16 cellular contexts compared by ENCODE assay signal in the genomic region with DNA sequence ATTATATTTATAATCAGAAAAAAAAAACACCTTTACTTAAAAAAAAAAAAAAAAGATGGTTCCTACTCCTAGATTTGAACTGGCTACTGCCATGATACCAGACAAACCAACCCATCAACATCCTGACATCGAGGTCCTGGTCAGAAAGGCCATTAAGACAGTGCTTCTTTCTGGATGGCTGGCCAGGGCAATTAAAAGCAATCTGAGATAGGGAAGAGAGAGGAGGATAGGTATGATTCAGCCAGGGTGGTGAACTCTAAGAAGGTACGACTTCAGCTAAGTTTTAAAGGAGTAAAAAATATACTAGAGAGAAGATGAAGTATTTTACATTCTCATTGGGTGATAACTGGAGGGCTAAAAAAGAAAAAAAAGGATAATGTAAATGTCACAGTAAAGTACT.
DNase-seq lines count a peak whose midpoint lies in the region; FAIRE-seq and TF ChIP-seq lines count a peak whose summit lies in the region.
"Had no signal": no experiment of that assay in that cellular context is flagged by ENCODE, and none has a peak within 500 bp of the region (broad histone marks: within the 10 kb centered on the region; RNA-seq: fewer than 3 reads in every experiment).

No MANE protein-coding gene starts in this region.

- H3K79me2 ChIP-seq in astrocyte (ENCODE audit: insufficient read depth, low read length): no peaks in the 10 kb centered on the region

- no peak for TF ChIP-seq CTCF in astrocyte (IDR thresholded peaks at IDR 0.05; ENCODE audit: insufficient read depth, low read depth, low read length)

- H3K27ac ChIP-seq in astrocyte (ENCODE audit: low read depth, low read length) (no peak overlapping the region), substantia nigra (ENCODE audit: low read depth, low read length, poor library complexity, severe bottlenecking) (peak overlapping the region; percentile 59)
- H3K27ac ChIP-seq: PC-9, SK-N-MC had no signal

- no peaks in the 10 kb centered on the region for H3K36me3 ChIP-seq in astrocyte (ENCODE audit: insufficient read depth, low read length)

- DNase-seq in M059J (ENCODE audit: low read depth): peak; percentile 36
- no peak for DNase-seq in astrocyte (ENCODE audit: low read depth)
- peak; percentile 87 for DNase-seq in kidney tubule cell (ENCODE audit: low spot score)
- DNase-seq in substantia nigra (lab: John Stamatoyannopoulos, UW): no peak
- no peak for DNase-seq in HuH-7 (ENCODE audit: low spot score)
- no peak for DNase-seq in NCI-H524 (lab: John Stamatoyannopoulos, UW)
- DNase-seq in SKM-1 treated with dmso at 0.1 percent for 144 hours (lab: John Stamatoyannopoulos, UW; ENCODE audit: unreplicated experiment): no peak
- DNase-seq: DMS153, HFFc6, KG1, NCI-H1417 treated with DMSO at 0.1 percent for 48 hours, NCI-H2029 treated with DMSO at 0.1 percent for 48 hours, NCI-H526, PC-9 had no signal

- no peaks in the 10 kb centered on the region for H3K36me3 Mint-ChIP-seq in astrocyte (ENCODE audit: low read depth, unreplicated experiment)

- no peak overlapping the region for H3K27ac Mint-ChIP-seq in astrocyte (ENCODE audit: unreplicated experiment)
- H3K27ac Mint-ChIP-seq: HFFc6 had no signal

- no peaks in the 10 kb centered on the region for H4K20me1 ChIP-seq in astrocyte (ENCODE audit: insufficient read depth, low read length)

- H3K4me3 ChIP-seq in astrocyte (ENCODE audit: insufficient read depth, low read depth, low read length): no peak overlapping the region
- H3K4me3 ChIP-seq: PC-9, SK-N-MC had no signal

- no peaks in the 10 kb centered on the region for H3K9me3 ChIP-seq in astrocyte (ENCODE audit: insufficient read depth, low read depth, low read length)

- FAIRE-seq in astrocyte (lab: Jason Lieb, UNC): no peak
- FAIRE-seq: H1 had no signal

- H3K9me3 Mint-ChIP-seq in astrocyte (ENCODE audit: unreplicated experiment): no peaks in the 10 kb centered on the region
- H3K9me3 Mint-ChIP-seq: HFFc6 had no signal

- H3K4me1 ChIP-seq in astrocyte (ENCODE audit: insufficient read depth, low read length): peaks cover 5% of the 10 kb centered on the region

- peak overlapping the region; percentile 28 for H3K4me3 Mint-ChIP-seq in astrocyte (ENCODE audit: unreplicated experiment)
- H3K4me3 Mint-ChIP-seq: HFFc6 had no signal

- H3K9ac ChIP-seq in astrocyte (ENCODE audit: low read length): no peak overlapping the region

- H2AFZ ChIP-seq in astrocyte (ENCODE audit: low read depth, low read length): no peak overlapping the region
- H2AFZ ChIP-seq: PC-9 had no signal

- no peak overlapping the region for H3K4me2 ChIP-seq in astrocyte (ENCODE audit: low read length)
- H3K4me2 ChIP-seq: PC-9 had no signal

- no peaks in the 10 kb centered on the region for H3K27me3 Mint-ChIP-seq in astrocyte (ENCODE audit: low read depth, unreplicated experiment)

- H3K4me1 Mint-ChIP-seq in astrocyte (ENCODE audit: low read depth, unreplicated experiment): peaks cover 33% of the 10 kb centered on the region

- H3K27me3 ChIP-seq in astrocyte (ENCODE audit: insufficient read depth, low read length): no peaks in the 10 kb centered on the region

Comparison
In these comparisons a context has a peak if more than half of its experiments do, and no peak if none do; other contexts are left out.
1. DNase-seq: peak in M059J (single experiment) and kidney tubule cell (single experiment); none in astrocyte (single experiment), substantia nigra (0 of 49), HuH-7 (single experiment), NCI-H524 (0 of 2) and SKM-1 treated with dmso at 0.1 percent for 144 hours (single experiment).